22 cellular contexts compared by ENCODE assay signal in the genomic region with DNA sequence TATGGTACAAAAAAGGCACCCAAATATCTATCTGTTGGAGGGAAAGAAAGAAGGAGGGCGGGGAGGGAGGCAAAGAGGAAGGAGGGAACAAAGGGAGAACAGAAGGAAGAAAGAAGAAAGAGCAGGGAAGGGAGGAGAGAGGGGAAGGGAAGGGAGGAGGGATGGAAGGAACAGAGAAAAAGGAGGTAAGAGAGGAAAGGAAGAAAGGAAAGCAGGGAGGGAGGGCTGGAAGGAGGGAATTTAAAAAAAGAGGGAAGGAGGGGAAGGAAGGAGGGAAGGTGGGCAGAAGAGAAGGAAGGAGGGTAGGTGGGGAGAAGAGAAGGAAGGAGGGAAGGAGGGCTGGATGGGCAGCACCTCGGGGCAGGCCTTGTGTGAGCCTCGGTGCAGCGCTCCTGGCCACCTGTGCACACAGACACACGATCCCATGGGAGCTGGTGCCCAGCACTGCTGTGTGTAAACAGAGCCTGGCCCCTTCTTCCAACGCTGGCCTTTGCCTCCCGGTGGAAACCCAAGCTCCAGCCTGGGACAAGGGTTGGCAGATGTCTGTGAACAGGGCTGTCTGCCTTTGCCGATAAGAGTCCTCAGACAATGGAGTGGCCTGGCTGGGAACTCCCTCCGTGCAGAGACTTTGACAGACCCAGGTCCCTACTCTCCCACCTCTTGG.
A peak's percentile ranks its signal among the peaks of the same experiment; 100 is the strongest.
DNase-seq lines count a peak whose midpoint lies in the region; ATAC-seq and TF ChIP-seq lines count a peak whose summit lies in the region.
"Had no signal": no experiment of that assay in that cellular context is flagged by ENCODE, and none has a peak within 500 bp of the region (broad histone marks: within the 10 kb centered on the region; RNA-seq: fewer than 3 reads in every experiment).

No MANE protein-coding gene starts in this region.

- no peaks in the 10 kb centered on the region for H3K4me1 ChIP-seq in HEK293 (ENCODE audit: control insufficient read depth, insufficient read depth, low read length)

- DNase-seq in COLO668 (lab: John Stamatoyannopoulos, UW; ENCODE audit: unreplicated experiment), result peak; percentile 70
- peak; percentile 70 for DNase-seq in NCI-H524 treated with DMSO at 0.1 percent for 48 hours (lab: John Stamatoyannopoulos, UW)
- DNase-seq in left kidney (ENCODE audit: low read depth, low spot score), result peak; percentile 79
- DNase-seq in NCI-H2227 (lab: John Stamatoyannopoulos, UW; ENCODE audit: unreplicated experiment), result no peak
- DNase-seq in DMS79 (lab: John Stamatoyannopoulos, UW), result no peak
- DNase-seq in T1000 (lab: John Stamatoyannopoulos, UW), result no peak
- DNase-seq: activated CD4-positive, CD25-positive, alpha-beta regulatory T cell treated with anti-CD3 and anti-CD28 coated beads, Interleukin-2, amount 50 U/mL, for 72 hours; activated CD8-positive, alpha-beta T cell treated with anti-CD3 and anti-CD28 coated beads for 36 hours; central memory CD4-positive, alpha-beta T cell; dorsolateral prefrontal cortex; mammary epithelial cell; NCI-H187 treated with DMSO at 0.1 percent for 48 hours; NCI-H774; OCI-M1; retina; Right ventricle myocardium superior; small intestine; stimulated activated CD4-positive, alpha-beta T cell treated with anti-CD3 and anti-CD28 coated beads, Interleukin-2, amount 100 ng/mL, for 24 hours; T-cell had no signal

- H3K9me3 ChIP-seq in HEK293 (ENCODE audit: control insufficient read depth, insufficient read depth, low read depth, low read length), result no peaks in the 10 kb centered on the region

- ATAC-seq in HG02885 (IDR thresholded peaks at IDR 0.05; ENCODE audit: poor library complexity, unreplicated experiment), result no peak
- ATAC-seq: activated CD8-positive, alpha-beta T cell treated with anti-CD3 and anti-CD28 coated beads for 36 hours; T-cell had no signal

- CTCF ChIA-PET in HEK293 (lab: Yijun Ruan, JAX), result interaction anchor here (1.4 kb wide), 1 partner anchor 47 kb away, joined by 3 read pairs; no protein-coding TSS in a partner anchor

- H3K27ac ChIP-seq in HEK293 (ENCODE audit: extremely low read depth, low read depth, low read length), result no peak overlapping the region
- H3K27ac ChIP-seq: dorsolateral prefrontal cortex, KMS-11 had no signal

- no peak overlapping the region for H3K4me3 ChIP-seq in HEK293 (ENCODE audit: low read depth, low read length)
- H3K4me3 ChIP-seq: dorsolateral prefrontal cortex had no signal

- no peak for TF ChIP-seq CTCF in HEK293 (tag by site-specific recombination; IDR thresholded peaks at IDR 0.05)

- H3K36me3 ChIP-seq in HEK293 (ENCODE audit: control insufficient read depth in 2 of 2, insufficient read depth in 1 of 2, low read length in 2 of 2), result no peaks in the 10 kb centered on the region

- POLR2A ChIA-PET in HEK293 (lab: Yijun Ruan, JAX), result no interaction called here

TF ChIP-seq in HEK293, 187 proteins besides CTCF, POLR2A, EP300 and RAD21:
- TF ChIP-seq ZNF837 (tag by site-specific recombination; IDR thresholded peaks at IDR 0.05), result no peak
- peak; percentile 76 for TF ChIP-seq ZNF366 (tag by site-specific recombination; conservative IDR thresholded peaks at IDR 0.05)
- TF ChIP-seq ZNF404 (tag by site-specific recombination; IDR thresholded peaks at IDR 0.05), result no peak
- TF ChIP-seq ZNF776 (tag by site-specific recombination; IDR thresholded peaks at IDR 0.05; ENCODE audit: borderline replicate concordance), result no peak
- TF ChIP-seq ZBTB1 (tag by site-specific recombination; IDR thresholded peaks at IDR 0.05), result no peak
- TF ChIP-seq PRDM1 (tag by site-specific recombination; IDR thresholded peaks at IDR 0.05), result no peak
- TF ChIP-seq ZNF350 (tag by site-specific recombination; IDR thresholded peaks at IDR 0.05), result no peak
- no peak for TF ChIP-seq ZNF10 (tag by site-specific recombination; IDR thresholded peaks at IDR 0.05)

Comparison
In these comparisons a context has a peak if more than half of its experiments do, and no peak if none do; other contexts are left out.
1. DNase-seq: peak in COLO668 (single experiment), NCI-H524 treated with DMSO at 0.1 percent for 48 hours (single experiment) and left kidney (single experiment); none in NCI-H2227 (single experiment), DMS79 (single experiment) and T1000 (single experiment).